ENCODE assay signal across 11 cellular contexts in genomic region chr3:140953028-140953960, GRCh38. TPM values are rescaled to one million over a fixed set of nuclear protein-coding genes. Genes with fewer than 3 reads are reported as not detected.
DNase-seq lines count a peak whose midpoint lies in the region; ATAC-seq, FAIRE-seq and TF ChIP-seq lines count a peak whose summit lies in the region.
"Had no signal": no experiment of that assay in that cellular context is flagged by ENCODE, and none has a peak within 500 bp of the region (broad histone marks: within the 10 kb centered on the region; RNA-seq: fewer than 3 reads in every experiment).

No MANE protein-coding gene starts in this region.

- BruUV-seq in GM12878 (replicated peaks; lab: Mats Ljungman, UMichigan) = no TSS peak

- ATAC-seq in GM12878 (peak; percentile 72), HG02840 (IDR thresholded peaks at IDR 0.05; ENCODE audit: low FRiP score, unreplicated experiment) (no peak), GM18907 (IDR thresholded peaks at IDR 0.05; ENCODE audit: unreplicated experiment) (no peak)

- CTCF ChIA-PET in GM12878 (lab: Yijun Ruan, JAX) = interaction anchor here (0.6 to 2.1 kb wide), 7 partner anchors 10 to 813 kb away, joined by 3 to 13 read pairs (median 3); no protein-coding TSS in a partner anchor

- TF ChIP-seq CTCF in GM12878 (IDR thresholded peaks at IDR 0.05 in 2 of 3, conservative IDR thresholded peaks at IDR 0.05 in 1 of 3; ENCODE audit: control insufficient read depth in 2 of 3, extremely low read depth in 1 of 3, insufficient read depth in 1 of 3, low read depth in 3 of 3, low read length in 3 of 3) = no peak

- H3K9me3 ChIP-seq in GM12878 (replicated peaks; ENCODE audit: control insufficient read depth, insufficient read depth, low read length) = no peaks in the 10 kb centered on the region

- no peaks in the 10 kb centered on the region for H3K27me3 ChIP-seq in GM12878 (replicated peaks in 1 of 2; ENCODE audit: control insufficient read depth in 2 of 2, insufficient read depth in 2 of 2, low read length in 1 of 2)

- H3K4me1 ChIP-seq in GM12878 (ENCODE audit: control insufficient read depth, insufficient read depth, low read length) = no peaks in the 10 kb centered on the region; the same call in 1 of the 2 replicates

- H3K27ac ChIP-seq in GM12878 (ENCODE audit: control insufficient read depth, insufficient read depth) = no peak overlapping the region

- H3K4me2 ChIP-seq in GM12878 (ENCODE audit: control insufficient read depth, insufficient read depth) = 0 out of 2 replicates have a peak overlapping the region, but pooled peaks have one; percentile 9

- RAD21 ChIA-PET in GM12878 (lab: Charles Lee; ENCODE audit: unreplicated experiment) = interaction anchor here (1.0 to 1.4 kb wide), 3 partner anchors 9 to 55 kb away, joined by 3 read pairs; no protein-coding TSS in a partner anchor

- in situ Hi-C loops in GM12878 (cut with MboI) = no loop called here

- 98% methylated on average over 5 of the region's 5 CpGs for WGBS in GM12878 (ENCODE audit: insufficient coverage, insufficient replicate concordance, low lambda C conversion rate, missing lambda C conversion rate)

- no peak for FAIRE-seq in GM12878 (lab: Jason Lieb, UNC)

- no peak for TF ChIP-seq POLR2A in GM12878 (IDR thresholded peaks at IDR 0.05; ENCODE audit: low read depth, low read length)

- H2AFZ ChIP-seq in GM12878 (ENCODE audit: control insufficient read depth, low read depth, low read length) = no peak overlapping the region

- POLR2A ChIA-PET in GM12878 (lab: Charles Lee) = interaction anchor here (0.6 to 1.9 kb wide), 2 partner anchors 10 to 22 kb away, joined by 3 to 6 read pairs; no protein-coding TSS in a partner anchor

- peaks cover 83% of the 10 kb centered on the region for H3K79me2 ChIP-seq in GM12878 (ENCODE audit: control insufficient read depth, insufficient read depth, low read length)

- SMC1A ChIA-PET in GM12878 (lab: Charles Lee; ENCODE audit: uncharacterized antibody, unreplicated experiment) = interaction anchor here (1.0 to 2.6 kb wide), 5 partner anchors 8 to 19 kb away, joined by 3 to 22 read pairs (median 3); no protein-coding TSS in a partner anchor

- TF ChIP-seq EP300 in GM12878 (IDR thresholded peaks at IDR 0.05; ENCODE audit: borderline replicate concordance in 1 of 2, control insufficient read depth in 1 of 2, low read depth in 2 of 2, low read length in 2 of 2) = no peak

- H3K36me3 ChIP-seq in GM12878 (ENCODE audit: control insufficient read depth in 2 of 2, insufficient read depth in 2 of 2, low read length in 1 of 2) = peaks cover 0 to 9% of the 10 kb centered on the region in 2 experiments; a peak in 1 of 4 replicates

- intact Hi-C loops in GM12878 (cut with micrococcal nuclease; ENCODE audit: unreplicated experiment) (no loop called here), head of caudate nucleus (cut with DNase I) (no loop called here)

- H4K20me1 ChIP-seq in GM12878 (ENCODE audit: control insufficient read depth, insufficient read depth) = no peaks in the 10 kb centered on the region

- DNase-seq in GM03348 (ENCODE audit: low spot score) (peak; percentile 8), MV-4-11 (lab: John Stamatoyannopoulos, UW) (peak; percentile 83), GM12878 (ENCODE audit: low read depth, low spot score) (no peak), non-pigmented ciliary epithelial cell (ENCODE audit: low read depth) (peak; percentile 26), iPS-NIHi7 (ENCODE audit: extremely low spot score) (no peak), head of caudate nucleus (no peak)
- DNase-seq: effector CD4-positive, alpha-beta T cell; stimulated activated CD4-positive, alpha-beta T cell treated with anti-CD3 and anti-CD28 coated beads, Interleukin-12 subunit alpha, Interleukin-12 subunit beta, amount 100 ng/mL, for 4 hours; substantia nigra had no signal

- no peak overlapping the region for H3K4me3 ChIP-seq in GM12878

- H3K9ac ChIP-seq in GM12878 (ENCODE audit: control insufficient read depth, insufficient read depth, low read length) = no peak overlapping the region

- TF ChIP-seq RAD21 in GM12878 (IDR thresholded peaks at IDR 0.05; ENCODE audit: insufficient read depth, low read depth, low read length) = no peak

TF ChIP-seq in GM12878, 131 proteins besides CTCF, POLR2A, EP300 and RAD21:
- no peak for TF ChIP-seq MAX (IDR thresholded peaks at IDR 0.05; ENCODE audit: low read depth, low read length)
- TF ChIP-seq YBX1 (IDR thresholded peaks at IDR 0.05) = no peak
- no peak for TF ChIP-seq KAT2A (conservative IDR thresholded peaks at IDR 0.05; ENCODE audit: control insufficient read depth, low read depth, low read length)
TF ChIP-seq in GM12878: peak in this region for 0.

RNA-seq across cellular contexts. Expression of gene SLC25A36, which starts 11.7 kb away (rescaled TPM):
- total RNA-seq in GM12878 (2013; cell fraction: nucleolus; rRNA removed) = 702 and 710 TPM in 2 replicates
- total RNA-seq in GM12878 (2014; rRNA removed) (53.4 and 53.8 TPM in 2 replicates), GM12878 (2014; rRNA removed; fragmentation: Illumina TruSeq; extraction: Trizol) (45.0 and 53.3 TPM in 2 replicates), GM12878 (2021) (53.8 and 56.9 TPM in 2 replicates)
- polyA plus RNA-seq in GM12878 (2011; ENCODE audit: low read depth) = 24.6 TPM
- polyA plus RNA-seq in GM12878 (2011; rRNA removed) (183 and 346 TPM in 2 replicates), GM12878 (2014; fragmentation: Illumina TruSeq; extraction: Trizol) (54.3 and 75.6 TPM in 2 replicates), GM12878 (2014; fragmentation: Nextera tagmentation; extraction: Ambion mirVana) (10 to 100 TPM; 13.0 to 14.0 TPM), GM12878 (2014; rRNA removed) (39.3 and 41.1 TPM in 2 replicates), GM12878 (2016; fragmentation: Nextera tagmentation; extraction: Ambion mirVana) (10 to 100 TPM; 40.1 to 50.3 TPM)
- polyA plus RNA-seq in GM12878 (2011; cell fraction: cytosol; rRNA removed) = 46.2 and 48.8 TPM in 2 replicates
- 176 and 315 TPM in 2 replicates for polyA plus RNA-seq in GM12878 (2011; cell fraction: nucleus; rRNA removed)
- polyA plus RNA-seq in GM12878 (2012) = 45.1 and 72.0 TPM in 2 replicates
- polyA minus RNA-seq in GM12878 (2011; rRNA and poly(A)+ RNA removed) = 91.4 and 115 TPM in 2 replicates
- 39.3 and 48.6 TPM in 2 replicates for polyA minus RNA-seq in GM12878 (2011; cell fraction: cytosol; rRNA and poly(A)+ RNA removed)
- polyA minus RNA-seq in GM12878 (2011; cell fraction: nucleus; rRNA and poly(A)+ RNA removed) = 155 and 196 TPM in 2 replicates

Comparison
In these comparisons a context has a peak if more than half of its experiments do, and no peak if none do; other contexts are left out.
1. DNase-seq: peak in GM03348 (single experiment), MV-4-11 (single experiment) and non-pigmented ciliary epithelial cell (single experiment); none in GM12878 (single experiment), iPS-NIHi7 (single experiment) and head of caudate nucleus (0 of 42).